In the genomic region with DNA sequence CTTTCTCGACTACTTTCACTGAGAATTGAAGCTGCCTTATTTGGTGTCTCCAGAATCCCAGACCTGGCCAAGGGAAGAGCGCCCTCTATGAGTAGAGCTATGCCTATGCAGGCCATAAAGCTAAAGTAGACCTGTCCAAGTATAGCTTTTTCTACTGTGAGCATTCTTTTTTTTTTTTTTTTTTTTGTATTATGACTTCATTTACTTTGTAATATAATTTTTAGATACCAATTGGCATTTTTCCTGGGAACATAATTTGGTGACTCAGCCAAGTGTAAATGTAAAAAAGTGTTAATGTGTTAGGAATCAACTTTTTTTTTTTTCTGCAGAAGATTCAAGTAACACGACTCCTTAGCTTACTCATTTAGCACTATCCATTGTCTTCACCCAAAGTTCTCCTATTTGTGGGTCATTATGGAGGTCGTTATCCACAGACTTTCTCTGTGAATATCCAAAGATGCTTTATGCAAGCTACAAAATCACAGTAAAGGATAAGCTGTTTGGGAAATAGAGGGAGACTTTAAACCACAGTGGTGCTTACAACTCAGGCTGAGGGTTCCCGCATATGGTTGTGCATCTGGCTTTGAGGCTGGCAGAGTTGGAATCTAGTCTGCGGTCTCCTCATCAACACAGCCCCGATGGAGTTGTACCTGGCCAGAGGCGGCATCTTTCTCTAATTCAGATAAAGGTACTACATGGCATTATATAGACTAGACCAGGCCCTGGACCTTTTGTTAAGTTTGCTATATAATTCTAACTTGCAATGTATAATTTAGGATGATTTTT, we compare ENCODE assay signal across 8 cellular contexts.
DNase-seq lines count a peak whose midpoint lies in the region; ATAC-seq and TF ChIP-seq lines count a peak whose summit lies in the region.

No MANE protein-coding gene starts in this region.

- POLR2A ChIA-PET in PC-9 (lab: Charles Lee; ENCODE audit: unreplicated experiment): no interaction called here

- H3K4me1 ChIP-seq in PC-9 (replicated peaks; ENCODE audit: insufficient read depth): no peaks in the 10 kb centered on the region

- H3K79me2 ChIP-seq in PC-9 (ENCODE audit: low read depth): no peaks in the 10 kb centered on the region

- H3K4me2 ChIP-seq in PC-9: no peak overlapping the region

- CTCF ChIA-PET in PC-9 (lab: Charles Lee): interaction anchor here (0.7 kb wide), 1 partner anchor 21 kb away, joined by 14 read pairs; no protein-coding TSS in a partner anchor

- H3K27ac ChIP-seq in PC-9: no peak overlapping the region

- no peaks in the 10 kb centered on the region for H3K9me2 ChIP-seq in PC-9 (ENCODE audit: insufficient read depth)

- peak; percentile 57 for TF ChIP-seq CTCF in PC-9 (conservative IDR thresholded peaks at IDR 0.05)

- no peak overlapping the region for H2AFZ ChIP-seq in PC-9

- H4K20me1 ChIP-seq in PC-9 (ENCODE audit: insufficient read depth): no peaks in the 10 kb centered on the region

- H3K27me3 ChIP-seq in PC-9 (ENCODE audit: insufficient read depth, low read depth): no peaks in the 10 kb centered on the region

- ATAC-seq in HG02798 (IDR thresholded peaks at IDR 0.05; ENCODE audit: poor library complexity, unreplicated experiment) (peak; percentile 87), GM19023 (IDR thresholded peaks at IDR 0.05; ENCODE audit: unreplicated experiment) (no peak)

- no peak overlapping the region for H3K4me3 ChIP-seq in PC-9

- intact Hi-C loops in PC-9 (cut with micrococcal nuclease; ENCODE audit: unreplicated experiment): no loop called here

- H3F3A ChIP-seq in PC-9 (ENCODE audit: insufficient read depth, low read depth): no peaks in the 10 kb centered on the region

- no peaks in the 10 kb centered on the region for H3K9me3 ChIP-seq in PC-9 (ENCODE audit: insufficient read depth, low read depth)

- DNase-seq in NCI-H1436 (lab: John Stamatoyannopoulos, UW) (peak; percentile 7), NCI-H1436 treated with DMSO at 0.1 percent for 48 hours (lab: John Stamatoyannopoulos, UW) (no peak), PC-9 (no peak), foreskin melanocyte (peak; percentile 24), activated T-cell treated with anti-CD3 and anti-CD28 coated beads for 4 hours (no peak)
- DNase-seq in activated CD8-positive, alpha-beta memory T cell treated with anti-CD3 and anti-CD28 coated beads, Interleukin-2, amount 50 U/mL, for 48 hours: no peak

- no TSS peak for BruUV-seq in PC-9 (replicated peaks; lab: Mats Ljungman, UMichigan)

- no peaks in the 10 kb centered on the region for H3K36me3 ChIP-seq in PC-9 (ENCODE audit: low read depth)

Comparison
In these comparisons a context has a peak if more than half of its experiments do, and no peak if none do; other contexts are left out.
1. DNase-seq: peak in NCI-H1436 (single experiment) and foreskin melanocyte (single experiment); none in NCI-H1436 treated with DMSO at 0.1 percent for 48 hours (single experiment), PC-9 (0 of 2), activated T-cell treated with anti-CD3 and anti-CD28 coated beads for 4 hours (single experiment) and activated CD8-positive, alpha-beta memory T cell treated with anti-CD3 and anti-CD28 coated beads, Interleukin-2, amount 50 U/mL, for 48 hours (single experiment).